Comparison of ENCODE assay signal across 8 cellular contexts in the genomic region with DNA sequence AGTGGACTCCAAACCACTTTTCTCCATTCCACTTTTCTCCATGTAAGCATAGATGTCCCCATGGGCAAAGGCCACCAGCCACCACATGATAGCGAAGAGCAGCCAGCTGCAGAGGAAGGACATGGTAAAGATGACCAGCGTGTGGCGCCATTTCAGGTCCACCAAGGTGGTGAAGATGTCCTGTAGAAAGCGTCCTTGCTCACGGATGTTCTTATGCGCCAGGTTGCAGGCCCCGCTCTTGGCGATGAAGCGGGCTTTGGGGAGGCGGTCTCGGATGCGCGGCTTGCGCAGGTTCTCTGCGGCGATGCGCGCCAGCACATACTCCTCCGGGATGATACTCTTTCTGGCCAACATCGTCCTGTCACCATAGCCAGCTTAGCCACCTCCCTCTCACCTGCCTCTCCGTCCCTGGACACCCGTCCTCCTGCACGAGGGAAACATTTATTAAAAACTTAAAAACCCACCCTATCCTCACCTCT. TPM values are rescaled to one million over a fixed set of nuclear protein-coding genes. Genes with fewer than 3 reads are reported as not detected.
DNase-seq lines count a peak whose midpoint lies in the region; ATAC-seq and TF ChIP-seq lines count a peak whose summit lies in the region.

No MANE protein-coding gene starts in this region.

- TF ChIP-seq CTCF in MCF 10A (IDR thresholded peaks at IDR 0.05; ENCODE audit: unreplicated experiment): no peak
- TF ChIP-seq CTCF in mammary epithelial cell (conservative IDR thresholded peaks at IDR 0.05 in 1 of 2, IDR thresholded peaks at IDR 0.05 in 1 of 2; ENCODE audit: extremely low read depth in 1 of 2, insufficient read depth in 1 of 2, low read depth in 1 of 2, low read length in 2 of 2): no peak
- TF ChIP-seq CTCF in breast epithelium (IDR thresholded peaks at IDR 0.05): peak in 1 of 3 donors; percentile 18
- no peak for TF ChIP-seq CTCF in left lung (IDR thresholded peaks at IDR 0.05)

- H3K27me3 Mint-ChIP-seq in MCF 10A (ENCODE audit: insufficient read depth, unreplicated experiment): peaks cover 21% of the 10 kb centered on the region

- H3K36me3 ChIP-seq in mammary epithelial cell (ENCODE audit: insufficient read depth, low read length) (no peaks in the 10 kb centered on the region), breast epithelium (no peaks in the 10 kb centered on the region), left lung (no peaks in the 10 kb centered on the region), urinary bladder (ENCODE audit: insufficient read depth) (no peaks in the 10 kb centered on the region)

- no peaks in the 10 kb centered on the region for H3K9me3 ChIP-seq in mammary epithelial cell (replicated peaks; ENCODE audit: insufficient read depth, low read length)
- no peaks in the 10 kb centered on the region for H3K9me3 ChIP-seq in breast epithelium
- no peaks in the 10 kb centered on the region for H3K9me3 ChIP-seq in left lung

- POLR2A ChIA-PET in MCF 10A (lab: Yijun Ruan, JAX): no interaction called here

- H3K27ac ChIP-seq in mammary epithelial cell (ENCODE audit: insufficient read depth, low read depth, low read length): no peak overlapping the region
- peak overlapping the region in 1 of 2 donors; percentile 21 for H3K27ac ChIP-seq in breast epithelium
- H3K27ac ChIP-seq in left lung: peak overlapping the region; percentile 77 to 86
- no peak overlapping the region for H3K27ac ChIP-seq in urinary bladder (ENCODE audit: low read depth)

- H3K9me3 Mint-ChIP-seq in MCF 10A (ENCODE audit: unreplicated experiment): no peaks in the 10 kb centered on the region

- no peak overlapping the region for H3K4me2 ChIP-seq in mammary epithelial cell (ENCODE audit: insufficient read depth, low read depth, low read length)

- BruUV-seq in MCF 10A (replicated peaks; lab: Mats Ljungman, UMichigan) (no TSS peak), mammary epithelial cell (replicated peaks; lab: Mats Ljungman, UMichigan) (no TSS peak)

- in situ Hi-C loops in mammary epithelial cell (cut with MboI; ENCODE audit: low sequenced_read_pairs in 2 of 2) (no loop called here), G401 (cut with HindIII; ENCODE audit: low sequenced_read_pairs) (no loop called here)

- no peak overlapping the region for H3K4me3 ChIP-seq in mammary epithelial cell (replicated peaks in 1 of 3; ENCODE audit: insufficient read depth in 1 of 3, low read depth in 2 of 3, low read length in 3 of 3)
- peak overlapping the region; percentile 56 to 74 (median 57) for H3K4me3 ChIP-seq in breast epithelium
- H3K4me3 ChIP-seq in left lung: peak overlapping the region; percentile 44 to 49
- peak overlapping the region; percentile 16 for H3K4me3 ChIP-seq in urinary bladder (ENCODE audit: low read depth, low read length)

- no peak overlapping the region for H3K4me3 Mint-ChIP-seq in MCF 10A (ENCODE audit: unreplicated experiment)

- peak; percentile 5 for DNase-seq in MCF 10A (ENCODE audit: unreplicated experiment)
- DNase-seq in mammary epithelial cell: no peak
- no peak for DNase-seq in breast epithelium (ENCODE audit: low spot score in 2 of 2)
- DNase-seq in left lung: peak; percentile 50 to 71
- DNase-seq in G401 (ENCODE audit: low spot score): no peak

- no peak overlapping the region for H3K27ac Mint-ChIP-seq in MCF 10A (ENCODE audit: low read depth, unreplicated experiment)

- H3K27me3 ChIP-seq in mammary epithelial cell (ENCODE audit: insufficient read depth, low read length) (peaks cover 16% of the 10 kb centered on the region), breast epithelium (no peaks in the 10 kb centered on the region), left lung (peaks cover 0 to 51% of the 10 kb centered on the region in 2 donors)

- H3K9ac ChIP-seq in mammary epithelial cell (ENCODE audit: insufficient read depth, low read length): no peak overlapping the region

- CTCF ChIA-PET in MCF 10A (lab: Yijun Ruan, JAX): no interaction called here
- CTCF ChIA-PET in mammary epithelial cell (lab: Charles Lee; ENCODE audit: low non-redundant PET): no interaction called here

- H2AFZ ChIP-seq in mammary epithelial cell (ENCODE audit: low read depth, low read length): no peak overlapping the region

- WGBS in mammary epithelial cell (ENCODE audit: low coverage, missing lambda C conversion rate): 58% methylated on average over 16 of the region's 23 CpGs
- 14% methylated on average over 23 of the region's 23 CpGs for WGBS in urinary bladder

- H3K4me1 ChIP-seq in mammary epithelial cell (ENCODE audit: insufficient read depth, low read length) (no peaks in the 10 kb centered on the region), breast epithelium (no peaks in the 10 kb centered on the region), left lung (peaks cover 0 to 3% of the 10 kb centered on the region in 2 donors), urinary bladder (ENCODE audit: insufficient read depth) (no peaks in the 10 kb centered on the region)

- no peaks in the 10 kb centered on the region for H3K4me1 Mint-ChIP-seq in MCF 10A (ENCODE audit: insufficient read depth, unreplicated experiment)

- dilution Hi-C loops in mammary epithelial cell (cut with HindIII; ENCODE audit: low sequenced_read_pairs): no loop called here

- no peaks in the 10 kb centered on the region for H4K20me1 ChIP-seq in mammary epithelial cell (ENCODE audit: insufficient read depth, low read length)

- no peaks in the 10 kb centered on the region for H3K36me3 Mint-ChIP-seq in MCF 10A (ENCODE audit: insufficient read depth, unreplicated experiment)

- no peaks in the 10 kb centered on the region for H3K79me2 ChIP-seq in mammary epithelial cell (ENCODE audit: insufficient read depth, low read length)

- intact Hi-C loops in MCF 10A (cut with micrococcal nuclease): no loop called here
- intact Hi-C loops in mammary epithelial cell (cut with micrococcal nuclease): no loop called here
- intact Hi-C loops in breast epithelium (cut with DNase I; ENCODE audit: low total_unique reads): no loop called here
- intact Hi-C loops in left lung (cut with DNase I): no loop called here

- ATAC-seq in left lung (peak; percentile 30), GM21576 (IDR thresholded peaks at IDR 0.05; ENCODE audit: unreplicated experiment) (no peak), GM21825 (IDR thresholded peaks at IDR 0.05; ENCODE audit: unreplicated experiment) (no peak)

- TF ChIP-seq POLR2A in breast epithelium (IDR thresholded peaks at IDR 0.05): no peak

RNA-seq across cellular contexts. Expression of gene KCNJ8, which starts 1.2 kb away (rescaled TPM):
- total RNA-seq in MCF 10A (2022): not detected in 2 replicates
- not detected for total RNA-seq in mammary epithelial cell
- not detected for polyA plus RNA-seq in mammary epithelial cell
- not detected for polyA minus RNA-seq in mammary epithelial cell
- 10 to 100 TPM in 2 of 3 donors, 1 to 10 TPM in 1; 8.6 to 34.1 (median 19.2) TPM for total RNA-seq in breast epithelium
- total RNA-seq in left lung: 10 to 100 TPM; 14.3 to 20.8 TPM
- 30.3 TPM for total RNA-seq in urinary bladder
- polyA plus RNA-seq in urinary bladder: 26.5 TPM
- total RNA-seq in G401 (2014; rRNA removed; shearing (Covaris generic)): not detected in 2 replicates

Comparison
In these comparisons a context has a peak if more than half of its experiments do, and no peak if none do; other contexts are left out.
1. DNase-seq: peak in MCF 10A (single experiment) and left lung (2 of 2); none in mammary epithelial cell (single experiment), breast epithelium (0 of 2) and G401 (single experiment).
2. H3K4me3 ChIP-seq: peak in breast epithelium (3 of 3), left lung (2 of 2) and urinary bladder (single experiment); none in mammary epithelial cell (0 of 3).
3. H3K27ac ChIP-seq: peak in left lung (2 of 2); none in mammary epithelial cell (single experiment) and urinary bladder (single experiment).